Comparison of ENCODE assay signal across 18 cellular contexts in the genomic region with DNA sequence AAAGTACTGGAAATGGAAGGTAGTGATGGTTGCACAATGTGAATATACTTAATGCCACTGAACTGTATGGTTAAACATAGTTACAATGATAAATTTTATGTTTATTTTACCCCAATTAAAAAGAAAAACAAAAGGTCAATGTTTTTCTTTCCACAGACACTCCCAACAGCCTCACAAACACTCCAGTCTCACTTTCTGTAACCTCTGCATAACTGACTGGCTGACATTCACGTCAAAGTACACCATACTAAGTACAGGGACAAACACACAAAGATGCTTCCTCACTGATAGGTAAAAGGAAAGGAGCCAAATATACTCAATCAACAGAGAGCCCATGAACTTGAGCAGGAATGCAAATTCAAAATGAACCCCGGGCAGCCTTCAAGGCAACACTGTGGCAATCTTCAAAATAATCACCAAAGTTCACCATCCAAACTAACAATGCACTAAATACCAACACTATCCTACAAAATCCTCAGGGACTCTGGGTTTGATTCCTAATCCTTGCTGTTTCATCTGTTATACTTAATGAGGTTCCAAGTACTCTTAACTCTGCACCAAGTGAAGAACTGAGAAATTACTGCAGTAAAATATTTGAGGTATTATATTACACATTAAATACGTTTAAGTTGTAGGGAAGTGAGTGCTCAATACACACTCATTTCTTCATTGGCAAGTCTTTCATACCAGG.
A peak's percentile ranks its signal among the peaks of the same experiment; 100 is the strongest.
DNase-seq lines count a peak whose midpoint lies in the region; ATAC-seq, FAIRE-seq and TF ChIP-seq lines count a peak whose summit lies in the region.
"Had no signal": no experiment of that assay in that cellular context is flagged by ENCODE, and none has a peak within 500 bp of the region (broad histone marks: within the 10 kb centered on the region; RNA-seq: fewer than 3 reads in every experiment).

No MANE protein-coding gene starts in this region.

- peak overlapping the region; percentile 28; the same call in 1 of the 2 replicates for H3K27ac ChIP-seq in MM.1S (ENCODE audit: low read length)
- H3K27ac ChIP-seq in GM12878 (ENCODE audit: control insufficient read depth, insufficient read depth): peak overlapping the region; percentile 66
- no peak overlapping the region for H3K27ac ChIP-seq in HepG2 (ENCODE audit: extremely low read length, insufficient read depth, low read length)
- H3K27ac ChIP-seq: Peyer's patch, SK-N-MC had no signal

- FAIRE-seq in GM12878 (lab: Jason Lieb, UNC) (no peak), HepG2 (lab: Jason Lieb, UNC) (no peak)
- FAIRE-seq: frontal cortex had no signal

- RAD21 ChIA-PET in GM12878 (lab: Charles Lee; ENCODE audit: unreplicated experiment): interaction anchor here (0.6 kb wide), 1 partner anchor 42 kb away, joined by 3 read pairs; no protein-coding TSS in a partner anchor

- H3K27me3 Mint-ChIP-seq in T-helper 17 cell: no peaks in the 10 kb centered on the region
- H3K27me3 Mint-ChIP-seq: activated CD4-positive, alpha-beta T cell treated with anti-CD3 and anti-CD28 coated beads, Interleukin-2, amount 10 ng/mL, durations not matched to agents 24 days and 14 days had no signal

- no peaks in the 10 kb centered on the region for H4K20me1 ChIP-seq in MM.1S (ENCODE audit: insufficient read depth, low read length)
- no peaks in the 10 kb centered on the region for H4K20me1 ChIP-seq in GM12878 (ENCODE audit: control insufficient read depth, insufficient read depth)
- H4K20me1 ChIP-seq in HepG2 (ENCODE audit: insufficient read depth, low read length): no peaks in the 10 kb centered on the region

- no peak for ATAC-seq in GM12878
- peak; percentile 78 for ATAC-seq in HepG2
- no peak for ATAC-seq in HG02938 (IDR thresholded peaks at IDR 0.05; ENCODE audit: unreplicated experiment)
- no peak for ATAC-seq in T-helper 17 cell

- TF ChIP-seq EP300 in GM12878 (IDR thresholded peaks at IDR 0.05; ENCODE audit: borderline replicate concordance in 1 of 2, control insufficient read depth in 1 of 2, low read depth in 2 of 2, low read length in 2 of 2): no peak
- TF ChIP-seq EP300 in HepG2 (IDR thresholded peaks at IDR 0.05; ENCODE audit: low read depth in 2 of 2, low read length in 2 of 2): no peak
- TF ChIP-seq EP300 in HepG2 (CRISPR knock-in tag; IDR thresholded peaks at IDR 0.05; ENCODE audit: borderline replicate concordance): no peak

- BruUV-seq in GM12878 (replicated peaks; lab: Mats Ljungman, UMichigan) (no TSS peak), HepG2 (replicated peaks; lab: Mats Ljungman, UMichigan) (no TSS peak)

- peak overlapping the region; percentile 3; the same call in 1 of the 2 replicates for H3K4me2 ChIP-seq in MM.1S (ENCODE audit: low read depth, low read length)
- H3K4me2 ChIP-seq in GM12878 (ENCODE audit: control insufficient read depth, insufficient read depth): peak overlapping the region; percentile 34; the same call in 1 of the 2 replicates
- H3K4me2 ChIP-seq in HepG2 (ENCODE audit: low read depth, low read length): no peak overlapping the region

- peaks cover 29% of the 10 kb centered on the region for H3F3A ChIP-seq in MM.1S (ENCODE audit: insufficient read depth, low read length)

- H3K36me3 Mint-ChIP-seq in T-helper 17 cell (ENCODE audit: low read depth): peaks cover 7% of the 10 kb centered on the region

- H2AFZ ChIP-seq in MM.1S (ENCODE audit: low read length) (peak overlapping the region; percentile 0; the same call in 1 of the 2 replicates), GM12878 (ENCODE audit: control insufficient read depth, low read depth, low read length) (peak overlapping the region; percentile 2; the same call in 1 of the 2 replicates), HepG2 (ENCODE audit: low read length) (no peak overlapping the region)

- peaks cover 50% of the 10 kb centered on the region for H3K4me1 ChIP-seq in MM.1S (ENCODE audit: low read length)
- H3K4me1 ChIP-seq in GM12878 (ENCODE audit: control insufficient read depth, insufficient read depth, low read length): peaks cover 47% of the 10 kb centered on the region
- no peaks in the 10 kb centered on the region for H3K4me1 ChIP-seq in HepG2 (ENCODE audit: insufficient read depth, low read length)

- POLR2A ChIA-PET in GM12878 (lab: Charles Lee) (interaction anchor here (0.7 kb wide), 1 partner anchor 74 kb away, joined by 9 read pairs; no protein-coding TSS in a partner anchor), HepG2 (lab: Yijun Ruan, JAX) (no interaction called here)

- CTCF ChIA-PET in GM12878 (lab: Yijun Ruan, JAX): interaction anchor here (0.6 to 1.3 kb wide), 2 partner anchors 16 to 49 kb away, joined by 3 read pairs; no protein-coding TSS in a partner anchor
- CTCF ChIA-PET in HepG2 (lab: Yijun Ruan, JAX; ENCODE audit: low intra/inter-chr PET ratio, low total read pairs): no interaction called here

- TF ChIP-seq POLR2A in GM12878 (IDR thresholded peaks at IDR 0.05; ENCODE audit: low read depth, low read length) (no peak), HepG2 (IDR thresholded peaks at IDR 0.05; ENCODE audit: insufficient read depth in 1 of 2, low read depth in 2 of 2, low read length in 2 of 2) (no peak)

- WGBS in GM12878 (ENCODE audit: insufficient coverage, insufficient replicate concordance, low lambda C conversion rate, missing lambda C conversion rate): 0% methylated on average over 3 of the region's 3 CpGs
- WGBS in HepG2 (ENCODE audit: low lambda C conversion rate): 35% methylated on average over 3 of the region's 3 CpGs

- H3K4me1 Mint-ChIP-seq in T-helper 17 cell: peaks cover 15% of the 10 kb centered on the region

- H3K79me2 ChIP-seq in MM.1S (ENCODE audit: low read length) (no peaks in the 10 kb centered on the region), GM12878 (ENCODE audit: control insufficient read depth, insufficient read depth, low read length) (peaks cover 7% of the 10 kb centered on the region), HepG2 (ENCODE audit: insufficient read depth, low read length) (no peaks in the 10 kb centered on the region)

- SMC1A ChIA-PET in GM12878 (lab: Charles Lee; ENCODE audit: uncharacterized antibody, unreplicated experiment): interaction anchor here (0.6 to 12.4 kb wide), 4 partner anchors 37 to 108 kb away, joined by 3 to 298 read pairs (median 52); no protein-coding TSS in a partner anchor

- H3K27me3 ChIP-seq in MM.1S (replicated peaks; ENCODE audit: insufficient read depth, low read length): no peaks in the 10 kb centered on the region
- H3K27me3 ChIP-seq in GM12878 (replicated peaks in 1 of 2; ENCODE audit: control insufficient read depth in 2 of 2, insufficient read depth in 2 of 2, low read length in 1 of 2): no peaks in the 10 kb centered on the region
- no peaks in the 10 kb centered on the region for H3K27me3 ChIP-seq in HepG2 (ENCODE audit: control insufficient read depth in 1 of 2, insufficient read depth in 2 of 2, low read length in 2 of 2)
- H3K27me3 ChIP-seq: Peyer's patch had no signal

- H3K9ac ChIP-seq in MM.1S (ENCODE audit: low read length) (no peak overlapping the region), GM12878 (ENCODE audit: control insufficient read depth, insufficient read depth, low read length) (0 out of 2 replicates have a peak overlapping the region, but pooled peaks have one; percentile 7), HepG2 (ENCODE audit: insufficient read depth, low read depth, low read length) (no peak overlapping the region)

- no peak for TF ChIP-seq CTCF in GM12865 (IDR thresholded peaks at IDR 0.05; ENCODE audit: insufficient read depth, low read depth, low read length, missing control alignments)
- TF ChIP-seq CTCF in MM.1S (IDR thresholded peaks at IDR 0.05; ENCODE audit: low read length): no peak
- no peak for TF ChIP-seq CTCF in GM12878 (IDR thresholded peaks at IDR 0.05 in 2 of 3, conservative IDR thresholded peaks at IDR 0.05 in 1 of 3; ENCODE audit: control insufficient read depth in 2 of 3, extremely low read depth in 1 of 3, insufficient read depth in 1 of 3, low read depth in 3 of 3, low read length in 3 of 3)
- TF ChIP-seq CTCF in HepG2 (CRISPR knock-in tag; IDR thresholded peaks at IDR 0.05): no peak

- no peak overlapping the region for H3K27ac Mint-ChIP-seq in T-helper 17 cell
- H3K27ac Mint-ChIP-seq: activated CD4-positive, alpha-beta T cell treated with anti-CD3 and anti-CD28 coated beads, Interleukin-2, amount 10 ng/mL, durations not matched to agents 24 days and 14 days had no signal

- DNase-seq in GM12865 (ENCODE audit: low read depth): peak; percentile 17
- DNase-seq in MM.1S: no peak
- no peak for DNase-seq in GM12878 (ENCODE audit: low read depth, low spot score)
- DNase-seq in HepG2 (ENCODE audit: low spot score): peak; percentile 10
- no peak for DNase-seq in DMS153 (lab: John Stamatoyannopoulos, UW)
- no peak for DNase-seq in RPMI8226
- no peak for DNase-seq in T-helper 17 cell
- DNase-seq: activated CD4-positive, alpha-beta T cell treated with anti-CD3 and anti-CD28 coated beads, Interleukin-2, amount 10 ng/mL, durations not matched to agents 24 days and 14 days; activated CD8-positive, alpha-beta memory T cell treated with anti-CD3 and anti-CD28 coated beads, Interleukin-2, amount 50 U/mL, for 4 hours; activated effector memory CD4-positive, alpha-beta T cell treated with Interleukin-2 at 50 U/mL for 16 hours; cortex of kidney; left cardiac atrium; NCI-H2171 treated with DMSO at 0.1 percent for 48 hours; Peyer's patch; T-helper 9 cell had no signal

- no peaks in the 10 kb centered on the region for H3K9me2 ChIP-seq in MM.1S (replicated peaks; ENCODE audit: insufficient read depth, low read length)

- no peaks in the 10 kb centered on the region for H3K36me3 ChIP-seq in MM.1S (replicated peaks; ENCODE audit: insufficient read depth, low read length)
- H3K36me3 ChIP-seq in GM12878 (ENCODE audit: control insufficient read depth in 2 of 2, insufficient read depth in 2 of 2, low read length in 1 of 2): peaks cover 1 to 12% of the 10 kb centered on the region in 2 experiments; a peak in 3 of 4 replicates
- H3K36me3 ChIP-seq in HepG2 (replicated peaks in 1 of 2; ENCODE audit: control insufficient read depth in 1 of 2, insufficient read depth in 2 of 2, low read length in 2 of 2): peaks cover 2 to 21% of the 10 kb centered on the region in 2 experiments; a peak in 1 of 5 replicates

- no peak overlapping the region for H3K4me3 ChIP-seq in GM12865 (ENCODE audit: low read depth, low read length)
- H3K4me3 ChIP-seq in MM.1S (ENCODE audit: low read length): no peak overlapping the region
- H3K4me3 ChIP-seq in GM12878: no peak overlapping the region
- H3K4me3 ChIP-seq in HepG2 (replicated peaks in 1 of 3; ENCODE audit: insufficient read depth in 1 of 3, low read depth in 2 of 3, low read length in 3 of 3): no peak overlapping the region
- H3K4me3 ChIP-seq: Peyer's patch, SK-N-MC had no signal

- H3K4me3 Mint-ChIP-seq in T-helper 17 cell: no peak overlapping the region
- H3K4me3 Mint-ChIP-seq: activated CD4-positive, alpha-beta T cell treated with anti-CD3 and anti-CD28 coated beads, Interleukin-2, amount 10 ng/mL, durations not matched to agents 24 days and 14 days had no signal

- TF ChIP-seq RAD21 in GM12878 (IDR thresholded peaks at IDR 0.05; ENCODE audit: insufficient read depth, low read depth, low read length) (no peak), HepG2 (CRISPR knock-in tag; IDR thresholded peaks at IDR 0.05) (no peak)

- H3K9me3 ChIP-seq in MM.1S (replicated peaks; ENCODE audit: insufficient read depth, low read length): no peaks in the 10 kb centered on the region
- no peaks in the 10 kb centered on the region for H3K9me3 ChIP-seq in GM12878 (replicated peaks; ENCODE audit: control insufficient read depth, insufficient read depth, low read length)
- H3K9me3 ChIP-seq in HepG2 (ENCODE audit: low read length): no peaks in the 10 kb centered on the region
- H3K9me3 ChIP-seq in T-helper 17 cell (ENCODE audit: control insufficient read depth, low read length, poor library complexity, severe bottlenecking): no peaks in the 10 kb centered on the region
- H3K9me3 ChIP-seq: Peyer's patch had no signal

- in situ Hi-C loops in GM12878 (cut with MboI): no loop called here
- in situ Hi-C loops in HepG2 (cut with HindIII; ENCODE audit: extremely low pct_ligation_motif_present, low pct_unique_long_range_greater_than_20kb): no loop called here

- intact Hi-C loops in GM12878 (cut with micrococcal nuclease; ENCODE audit: unreplicated experiment): no loop called here
- intact Hi-C loops in HepG2 (cut with micrococcal nuclease; ENCODE audit: unreplicated experiment): no loop called here

Comparison
In these comparisons a context has a peak if more than half of its experiments do, and no peak if none do; other contexts are left out.
1. DNase-seq: peak in GM12865 (single experiment) and HepG2 (single experiment); none in MM.1S (single experiment), GM12878 (single experiment), DMS153 (single experiment), RPMI8226 (single experiment) and T-helper 17 cell (0 of 3).